ENCODE assay signal across 13 cellular contexts in the genomic region with DNA sequence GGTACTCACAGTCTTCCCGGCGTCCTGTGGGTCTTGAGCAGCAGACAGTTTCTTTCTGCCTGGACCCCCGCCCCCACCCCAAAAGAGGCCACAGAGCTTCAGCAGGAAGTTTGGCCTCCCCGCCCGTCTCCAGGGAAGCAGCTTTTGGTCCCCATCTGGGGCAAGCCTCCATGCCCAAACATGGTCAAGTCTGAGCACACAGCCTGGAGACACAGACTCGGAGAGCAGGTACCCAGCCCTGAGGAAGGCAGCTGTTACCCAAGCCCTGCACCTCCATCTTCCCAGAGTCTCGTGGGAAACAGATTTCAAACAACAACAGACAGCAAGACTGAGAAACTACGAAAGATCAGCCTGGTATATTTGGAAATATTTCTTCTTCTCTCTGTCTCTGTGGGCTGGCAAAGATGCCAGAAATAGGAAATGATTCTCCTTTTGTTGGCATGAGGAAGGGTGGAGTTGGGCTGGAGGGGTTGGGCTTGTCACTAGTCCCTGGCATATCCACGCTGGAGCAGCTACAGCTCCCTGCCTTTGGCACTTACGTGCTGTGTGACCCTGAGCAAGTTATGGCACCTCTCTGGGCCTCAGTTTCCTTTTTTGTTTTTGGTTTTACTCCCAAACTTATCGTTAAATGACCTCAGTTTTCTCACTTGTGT. TPM values are rescaled to one million over a fixed set of nuclear protein-coding genes. Genes with fewer than 3 reads are reported as not detected.
A peak's percentile ranks its signal among the peaks of the same experiment; 100 is the strongest.
DNase-seq lines count a peak whose midpoint lies in the region; TF ChIP-seq lines count a peak whose summit lies in the region.
"Had no signal": no experiment of that assay in that cellular context is flagged by ENCODE, and none has a peak within 500 bp of the region (broad histone marks: within the 10 kb centered on the region; RNA-seq: fewer than 3 reads in every experiment).

A gene with protein sequence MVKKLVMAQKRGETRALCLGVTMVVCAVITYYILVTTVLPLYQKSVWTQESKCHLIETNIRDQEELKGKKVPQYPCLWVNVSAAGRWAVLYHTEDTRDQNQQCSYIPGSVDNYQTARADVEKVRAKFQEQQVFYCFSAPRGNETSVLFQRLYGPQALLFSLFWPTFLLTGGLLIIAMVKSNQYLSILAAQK (minus strand): TSS at position 118 of the 653 bp plus-strand sequence. CDS start 3,920 bp downstream, outside the sequence.

- H3K27me3 ChIP-seq in left ventricle myocardium inferior (ENCODE audit: low read depth) (peaks cover 31% of the 10 kb centered on the region), prostate gland (replicated peaks; ENCODE audit: insufficient read depth) (no peaks in the 10 kb centered on the region)

- peak within 1 kb of the TSS; percentile 10 for H3K27ac ChIP-seq in left ventricle myocardium inferior (replicated peaks)
- peak within 1 kb of the TSS; percentile 75 to 76 for H3K27ac ChIP-seq in prostate gland

- H3K4me3 ChIP-seq in NB4 (ENCODE audit: low read depth, low read length) (no peak within 1 kb of the TSS), left ventricle myocardium inferior (peak within 1 kb of the TSS; percentile 49), prostate gland (peak within 1 kb of the TSS; percentile 19 to 26)

- TF ChIP-seq POLR2A in NB4 (IDR thresholded peaks at IDR 0.05; ENCODE audit: extremely low read depth, insufficient read length) (no peak), prostate gland (IDR thresholded peaks at IDR 0.05) (no peak)

- TF ChIP-seq CTCF in NB4 (IDR thresholded peaks at IDR 0.05; ENCODE audit: low read depth, low read length) (no peak), left ventricle myocardium inferior (IDR thresholded peaks at IDR 0.05; ENCODE audit: borderline replicate concordance) (no peak), prostate gland (IDR thresholded peaks at IDR 0.05) (no peak)

- peaks cover 22% of the 10 kb centered on the region for H3K4me1 ChIP-seq in left ventricle myocardium inferior
- no peaks in the 10 kb centered on the region for H3K4me1 ChIP-seq in prostate gland (replicated peaks)

- DNase-seq in CMK (ENCODE audit: low read depth) (peak; percentile 7), NB4 (ENCODE audit: low read depth) (peak; percentile 37), left ventricle myocardium inferior (no peak), prostate gland (ENCODE audit: low spot score) (no peak), NCI-H82 treated with DMSO at 0.1 percent for 48 hours (lab: John Stamatoyannopoulos, UW; ENCODE audit: unreplicated experiment) (no peak), Ammon's horn (ENCODE audit: low spot score) (no peak), KG1 (lab: John Stamatoyannopoulos, UW) (no peak), HuH-7.5 (ENCODE audit: low spot score) (no peak)
- DNase-seq: activated CD8-positive, alpha-beta memory T cell treated with anti-CD3 and anti-CD28 coated beads for 24 hours; GOT3; naive thymus-derived CD8-positive, alpha-beta T cell; NCI-H1930; SHP77 treated with DMSO at 0.1 percent for 48 hours had no signal

- H3K36me3 ChIP-seq in left ventricle myocardium inferior (no peaks in the 10 kb centered on the region), prostate gland (no peaks in the 10 kb centered on the region)

- H3K9me3 ChIP-seq in left ventricle myocardium inferior (replicated peaks): no peaks in the 10 kb centered on the region
- no peaks in the 10 kb centered on the region for H3K9me3 ChIP-seq in prostate gland

- 33% methylated on average over 11 of the region's 11 CpGs for WGBS in prostate gland

- intact Hi-C loops in left ventricle myocardium inferior (cut with micrococcal nuclease) (no loop called here), prostate gland (cut with DNase I) (loop anchor here (5.0 kb wide), 1 partner anchor 107 kb away; no protein-coding TSS in a partner anchor)

RNA-seq across cellular contexts. Expression of the gene that starts here (rescaled TPM):
- 1.3 TPM for total RNA-seq in left ventricle myocardium inferior
- 1 to 10 TPM; 5.9 to 9.1 TPM for total RNA-seq in prostate gland
- total RNA-seq: naive thymus-derived CD8-positive, alpha-beta T cell had no signal

Comparison
In these comparisons a context has a peak if more than half of its experiments do, and no peak if none do; other contexts are left out.
1. DNase-seq: peak in CMK (single experiment) and NB4 (single experiment); none in left ventricle myocardium inferior (single experiment), prostate gland (single experiment), NCI-H82 treated with DMSO at 0.1 percent for 48 hours (single experiment), Ammon's horn (single experiment), KG1 (single experiment) and HuH-7.5 (single experiment).